1 cellular context compared by ENCODE assay signal in the genomic region with DNA sequence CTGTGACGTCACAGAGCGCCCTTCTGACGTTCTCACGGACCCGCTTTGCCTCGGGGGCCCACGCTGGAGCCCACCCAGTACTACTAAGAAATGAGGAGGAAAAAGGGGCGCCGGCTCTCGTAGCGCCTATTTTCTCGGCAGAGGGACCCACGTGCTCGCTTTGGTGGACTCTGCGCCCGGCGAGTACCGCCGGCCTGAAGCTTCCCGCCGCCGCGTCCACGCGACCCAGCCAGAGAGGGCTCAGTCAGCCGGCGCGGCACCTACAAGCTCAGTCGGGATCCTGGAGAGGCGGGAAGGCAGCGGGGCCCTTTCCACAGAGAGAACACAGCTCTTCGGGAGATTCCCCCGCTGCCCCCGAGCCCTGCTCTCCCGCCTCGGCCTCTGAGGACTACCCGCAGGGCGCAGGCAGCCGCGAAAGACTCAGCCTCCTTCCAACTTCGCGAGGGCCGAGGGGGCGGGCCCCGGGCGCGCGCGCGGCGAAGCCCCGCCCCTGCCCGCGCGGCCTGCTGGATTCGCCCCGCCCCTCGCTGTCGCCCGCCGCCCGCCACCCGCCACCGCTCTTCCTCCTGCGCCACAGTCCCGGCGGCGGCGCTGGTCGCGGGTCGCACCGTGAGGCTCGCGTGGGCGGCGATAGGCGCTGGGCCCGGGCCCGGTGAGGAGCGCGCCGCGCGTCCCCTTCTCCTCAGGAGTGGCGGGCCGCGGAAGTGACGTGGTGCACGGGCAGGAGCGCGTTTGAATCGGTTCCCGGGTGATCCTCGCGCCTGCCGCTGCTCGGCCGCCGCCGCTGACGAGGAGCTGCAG.
TF ChIP-seq lines count a peak whose summit lies in the region.

Gene SMCHD1 (plus strand): TSS at position 574 of the 801 bp plus-strand sequence. CDS start 350 bp downstream, outside the sequence.

TF ChIP-seq in K562, 482 proteins besides CTCF, POLR2A, EP300 and RAD21 (continued from another document and continues in another):
- TF ChIP-seq, protein P1, sequence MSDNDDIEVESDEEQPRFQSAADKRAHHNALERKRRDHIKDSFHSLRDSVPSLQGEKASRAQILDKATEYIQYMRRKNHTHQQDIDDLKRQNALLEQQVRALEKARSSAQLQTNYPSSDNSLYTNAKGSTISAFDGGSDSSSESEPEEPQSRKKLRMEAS (CRISPR knock-in tag; IDR thresholded peaks at IDR 0.05) = peak; percentile 96
- TF ChIP-seq CSDE1 (IDR thresholded peaks at IDR 0.05) = peak in 1 of 2 experiments; percentile 67; a peak in 2 of 4 replicates
- no peak for TF ChIP-seq SMARCC2 (IDR thresholded peaks at IDR 0.05; ENCODE audit: low read depth)
- TF ChIP-seq RBM39 (optimal IDR thresholded peaks at IDR 0.05; ENCODE audit: low read depth, low read length) = peak; percentile 50
- no peak for TF ChIP-seq MYNN (IDR thresholded peaks at IDR 0.05)
- TF ChIP-seq MYNN (CRISPR knock-in tag; IDR thresholded peaks at IDR 0.05) = no peak
- no peak for TF ChIP-seq FOXJ2 (tag; IDR thresholded peaks at IDR 0.05)
- 0 out of 2 replicates have a peak, but pooled peaks have one; percentile 17 for TF ChIP-seq CBX5 (IDR thresholded peaks at IDR 0.05; ENCODE audit: borderline replicate concordance, low read depth)
- TF ChIP-seq ZFX (CRISPR knock-in tag; IDR thresholded peaks at IDR 0.05) = peak; percentile 96
- TF ChIP-seq CREB1 (IDR thresholded peaks at IDR 0.05) = peak; percentile 96
- peak; percentile 96 for TF ChIP-seq CREB1 (CRISPR knock-in tag; IDR thresholded peaks at IDR 0.05)
- no peak for TF ChIP-seq MBD1 (CRISPR knock-in tag; IDR thresholded peaks at IDR 0.05)
- no peak for TF ChIP-seq YBX1 (IDR thresholded peaks at IDR 0.05)
- no peak for TF ChIP-seq NFXL1 (CRISPR knock-in tag; IDR thresholded peaks at IDR 0.05)
- TF ChIP-seq ILK (tag; IDR thresholded peaks at IDR 0.05; ENCODE audit: borderline replicate concordance, low read depth) = no peak
- TF ChIP-seq FUS (optimal IDR thresholded peaks at IDR 0.05; ENCODE audit: low read depth, low read length) = peak; percentile 36
- TF ChIP-seq ZZZ3 (IDR thresholded peaks at IDR 0.05) = no peak
- no peak for TF ChIP-seq PYGO2 (tag; IDR thresholded peaks at IDR 0.05)
- TF ChIP-seq ZKSCAN3 (CRISPR knock-in tag; IDR thresholded peaks at IDR 0.05) = no peak
- no peak for TF ChIP-seq FOXM1 (IDR thresholded peaks at IDR 0.05; ENCODE audit: low read depth)
- TF ChIP-seq FOXM1 (CRISPR knock-in tag; IDR thresholded peaks at IDR 0.05; ENCODE audit: low read depth) = peak; percentile 35; the same call in 1 of the 2 replicates
- no peak for TF ChIP-seq GABPB2 (CRISPR knock-in tag; conservative IDR thresholded peaks at IDR 0.05)
- TF ChIP-seq, protein P2, sequence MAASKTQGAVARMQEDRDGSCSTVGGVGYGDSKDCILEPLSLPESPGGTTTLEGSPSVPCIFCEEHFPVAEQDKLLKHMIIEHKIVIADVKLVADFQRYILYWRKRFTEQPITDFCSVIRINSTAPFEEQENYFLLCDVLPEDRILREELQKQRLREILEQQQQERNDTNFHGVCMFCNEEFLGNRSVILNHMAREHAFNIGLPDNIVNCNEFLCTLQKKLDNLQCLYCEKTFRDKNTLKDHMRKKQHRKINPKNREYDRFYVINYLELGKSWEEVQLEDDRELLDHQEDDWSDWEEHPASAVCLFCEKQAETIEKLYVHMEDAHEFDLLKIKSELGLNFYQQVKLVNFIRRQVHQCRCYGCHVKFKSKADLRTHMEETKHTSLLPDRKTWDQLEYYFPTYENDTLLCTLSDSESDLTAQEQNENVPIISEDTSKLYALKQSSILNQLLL (CRISPR knock-in tag; IDR thresholded peaks at IDR 0.05; ENCODE audit: borderline replicate concordance) = no peak
- TF ChIP-seq ZNF764 (CRISPR knock-in tag; IDR thresholded peaks at IDR 0.05; ENCODE audit: low read depth) = no peak
- peak; percentile 80; the same call in 1 of the 2 replicates for TF ChIP-seq ERF (CRISPR knock-in tag; IDR thresholded peaks at IDR 0.05)
- 0 out of 2 replicates have a peak, but pooled peaks have one; percentile 25 for TF ChIP-seq ZNF23 (CRISPR knock-in tag; IDR thresholded peaks at IDR 0.05)
- TF ChIP-seq ZBTB1 (CRISPR knock-in tag; IDR thresholded peaks at IDR 0.05; ENCODE audit: borderline replicate concordance, low read depth) = no peak; the same call in 1 of the 2 replicates
- TF ChIP-seq POLR2B (IDR thresholded peaks at IDR 0.05; ENCODE audit: low read depth, partially characterized antibody) = peak; percentile 91
- TF ChIP-seq ESRRB (CRISPR knock-in tag; IDR thresholded peaks at IDR 0.05; ENCODE audit: borderline replicate concordance) = no peak
- no peak; the same call in none of the 2 replicates for TF ChIP-seq ZNF197 (CRISPR knock-in tag; IDR thresholded peaks at IDR 0.05; ENCODE audit: low read depth)
- TF ChIP-seq, protein P3, sequence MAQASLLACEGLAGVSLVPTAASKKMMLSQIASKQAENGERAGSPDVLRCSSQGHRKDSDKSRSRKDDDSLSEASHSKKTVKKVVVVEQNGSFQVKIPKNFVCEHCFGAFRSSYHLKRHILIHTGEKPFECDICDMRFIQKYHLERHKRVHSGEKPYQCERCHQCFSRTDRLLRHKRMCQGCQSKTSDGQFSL (CRISPR knock-in tag; IDR thresholded peaks at IDR 0.05) = peak; percentile 56
- TF ChIP-seq, protein P3 (tag; IDR thresholded peaks at IDR 0.05) = no peak
- no peak for TF ChIP-seq SPI1 (IDR thresholded peaks at IDR 0.05; ENCODE audit: borderline replicate concordance, low read depth, low read length)
- peak; percentile 93 for TF ChIP-seq ZBED1 (IDR thresholded peaks at IDR 0.05)
- no peak for TF ChIP-seq MEF2A (IDR thresholded peaks at IDR 0.05; ENCODE audit: control insufficient read depth, low read depth, low read length)
- no peak for TF ChIP-seq MAFF (IDR thresholded peaks at IDR 0.05; ENCODE audit: low read length)
- peak; percentile 18 for TF ChIP-seq SMAD1 (IDR thresholded peaks at IDR 0.05; ENCODE audit: low read depth, low read length, partially characterized antibody)
- no peak for TF ChIP-seq ZBTB8A (IDR thresholded peaks at IDR 0.05; ENCODE audit: partially characterized antibody)
- TF ChIP-seq, protein P4, sequence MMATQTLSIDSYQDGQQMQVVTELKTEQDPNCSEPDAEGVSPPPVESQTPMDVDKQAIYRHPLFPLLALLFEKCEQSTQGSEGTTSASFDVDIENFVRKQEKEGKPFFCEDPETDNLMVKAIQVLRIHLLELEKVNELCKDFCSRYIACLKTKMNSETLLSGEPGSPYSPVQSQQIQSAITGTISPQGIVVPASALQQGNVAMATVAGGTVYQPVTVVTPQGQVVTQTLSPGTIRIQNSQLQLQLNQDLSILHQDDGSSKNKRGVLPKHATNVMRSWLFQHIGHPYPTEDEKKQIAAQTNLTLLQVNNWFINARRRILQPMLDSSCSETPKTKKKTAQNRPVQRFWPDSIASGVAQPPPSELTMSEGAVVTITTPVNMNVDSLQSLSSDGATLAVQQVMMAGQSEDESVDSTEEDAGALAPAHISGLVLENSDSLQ (IDR thresholded peaks at IDR 0.05) = no peak
- no peak for TF ChIP-seq ZNF717 (CRISPR knock-in tag; IDR thresholded peaks at IDR 0.05)
- TF ChIP-seq CCAR2 (IDR thresholded peaks at IDR 0.05; ENCODE audit: low read depth, low read length) = no peak
- TF ChIP-seq EGR1 (conservative IDR thresholded peaks at IDR 0.05) = peak; percentile 65
- no peak; the same call in none of the 2 replicates for TF ChIP-seq ZNF143 (CRISPR knock-in tag; IDR thresholded peaks at IDR 0.05)
- TF ChIP-seq ZFP30 (CRISPR knock-in tag; IDR thresholded peaks at IDR 0.05; ENCODE audit: borderline replicate concordance) = no peak
- TF ChIP-seq ZNF436 (CRISPR knock-in tag; IDR thresholded peaks at IDR 0.05) = no peak
- TF ChIP-seq, protein P5, sequence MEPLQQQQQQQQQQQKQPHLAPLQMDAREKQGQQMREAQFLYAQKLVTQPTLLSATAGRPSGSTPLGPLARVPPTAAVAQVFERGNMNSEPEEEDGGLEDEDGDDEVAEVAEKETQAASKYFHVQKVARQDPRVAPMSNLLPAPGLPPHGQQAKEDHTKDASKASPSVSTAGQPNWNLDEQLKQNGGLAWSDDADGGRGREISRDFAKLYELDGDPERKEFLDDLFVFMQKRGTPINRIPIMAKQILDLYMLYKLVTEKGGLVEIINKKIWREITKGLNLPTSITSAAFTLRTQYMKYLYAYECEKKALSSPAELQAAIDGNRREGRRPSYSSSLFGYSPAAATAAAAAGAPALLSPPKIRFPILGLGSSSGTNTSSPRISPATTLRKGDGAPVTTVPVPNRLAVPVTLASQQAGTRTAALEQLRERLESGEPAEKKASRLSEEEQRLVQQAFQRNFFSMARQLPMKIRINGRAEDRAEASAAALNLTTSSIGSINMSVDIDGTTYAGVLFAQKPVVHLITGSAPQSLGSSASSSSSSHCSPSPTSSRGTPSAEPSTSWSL (CRISPR knock-in tag; IDR thresholded peaks at IDR 0.05; ENCODE audit: borderline replicate concordance) = no peak; the same call in 1 of the 2 replicates
- TF ChIP-seq IFI16 (CRISPR knock-in tag; IDR thresholded peaks at IDR 0.05) = no peak
- TF ChIP-seq L3MBTL2 (IDR thresholded peaks at IDR 0.05) = peak; percentile 96
- TF ChIP-seq COPS2 (conservative IDR thresholded peaks at IDR 0.05) = no peak
- TF ChIP-seq ZC3H11A (IDR thresholded peaks at IDR 0.05; ENCODE audit: low read depth, low read length) = no peak
- peak; percentile 92 to 97 for TF ChIP-seq E2F6 (IDR thresholded peaks at IDR 0.05; ENCODE audit: borderline replicate concordance in 1 of 2, extremely low read depth in 1 of 2, insufficient read depth in 1 of 2, insufficient read length in 1 of 2, low read depth in 1 of 2, low read length in 1 of 2, poor library complexity in 1 of 2, severe bottlenecking in 1 of 2)
- TF ChIP-seq CHAMP1 (IDR thresholded peaks at IDR 0.05) = no peak
- TF ChIP-seq HNRNPLL (IDR thresholded peaks at IDR 0.05; ENCODE audit: low read depth, low read length, poor library complexity, severe bottlenecking) = peak; percentile 62
- TF ChIP-seq BACH1 (tag; IDR thresholded peaks at IDR 0.05) = no peak
- TF ChIP-seq THRA (IDR thresholded peaks at IDR 0.05) = no peak
- TF ChIP-seq, protein P6, sequence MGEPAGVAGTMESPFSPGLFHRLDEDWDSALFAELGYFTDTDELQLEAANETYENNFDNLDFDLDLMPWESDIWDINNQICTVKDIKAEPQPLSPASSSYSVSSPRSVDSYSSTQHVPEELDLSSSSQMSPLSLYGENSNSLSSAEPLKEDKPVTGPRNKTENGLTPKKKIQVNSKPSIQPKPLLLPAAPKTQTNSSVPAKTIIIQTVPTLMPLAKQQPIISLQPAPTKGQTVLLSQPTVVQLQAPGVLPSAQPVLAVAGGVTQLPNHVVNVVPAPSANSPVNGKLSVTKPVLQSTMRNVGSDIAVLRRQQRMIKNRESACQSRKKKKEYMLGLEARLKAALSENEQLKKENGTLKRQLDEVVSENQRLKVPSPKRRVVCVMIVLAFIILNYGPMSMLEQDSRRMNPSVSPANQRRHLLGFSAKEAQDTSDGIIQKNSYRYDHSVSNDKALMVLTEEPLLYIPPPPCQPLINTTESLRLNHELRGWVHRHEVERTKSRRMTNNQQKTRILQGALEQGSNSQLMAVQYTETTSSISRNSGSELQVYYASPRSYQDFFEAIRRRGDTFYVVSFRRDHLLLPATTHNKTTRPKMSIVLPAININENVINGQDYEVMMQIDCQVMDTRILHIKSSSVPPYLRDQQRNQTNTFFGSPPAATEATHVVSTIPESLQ (CRISPR knock-in tag; IDR thresholded peaks at IDR 0.05) = no peak
